ENCODE assay signal across 6 cellular contexts in genomic region chr17:4938670-4939553, GRCh38. TPM values are rescaled to one million over a fixed set of nuclear protein-coding genes. Genes with fewer than 3 reads are reported as not detected.
DNase-seq lines count a peak whose midpoint lies in the region; ATAC-seq lines count a peak whose summit lies in the region.

No MANE protein-coding gene starts in this region.

- peak overlapping the region; percentile 96 for H3K27ac ChIP-seq in epithelial cell of prostate

- H3K4me3 Mint-ChIP-seq in activated CD4-positive, alpha-beta T cell treated with anti-CD3 and anti-CD28 coated beads, Interleukin-2, amount 10 ng/mL, durations not matched to agents 24 days and 14 days, result peak overlapping the region; percentile 95
- H3K4me3 Mint-ChIP-seq in stimulated activated naive B cell treated with anti-CD40 and anti-IgM and Interleukin-4, amounts not matched to agents 10 μg/mL and 1 μg/mL and 100 μg/mL, for 72 hours, result peak overlapping the region; percentile 81 to 82

- intact Hi-C loops in activated CD4-positive, alpha-beta T cell treated with anti-CD3 and anti-CD28 coated beads, Interleukin-2, amount 10 ng/mL, durations not matched to agents 24 days and 14 days (cut with micrococcal nuclease), result no loop called here

- H3K27ac Mint-ChIP-seq in activated CD4-positive, alpha-beta T cell treated with anti-CD3 and anti-CD28 coated beads, Interleukin-2, amount 10 ng/mL, durations not matched to agents 24 days and 14 days, result peak overlapping the region; percentile 92
- H3K27ac Mint-ChIP-seq in stimulated activated naive B cell treated with anti-CD40 and anti-IgM and Interleukin-4, amounts not matched to agents 10 μg/mL and 1 μg/mL and 100 μg/mL, for 72 hours, result peak overlapping the region; percentile 85

- no peak for ATAC-seq in stimulated activated naive B cell treated with anti-CD40 and anti-IgM and Interleukin-4, amounts not matched to agents 10 μg/mL and 1 μg/mL and 100 μg/mL, for 72 hours (replicated peaks)
- no peak for ATAC-seq in HG03442 (IDR thresholded peaks at IDR 0.05; ENCODE audit: unreplicated experiment)
- no peak for ATAC-seq in GM21526 (IDR thresholded peaks at IDR 0.05; ENCODE audit: low FRiP score, unreplicated experiment)

- H3K9me3 Mint-ChIP-seq in activated CD4-positive, alpha-beta T cell treated with anti-CD3 and anti-CD28 coated beads, Interleukin-2, amount 10 ng/mL, durations not matched to agents 24 days and 14 days, result no peaks in the 10 kb centered on the region
- H3K9me3 Mint-ChIP-seq in stimulated activated naive B cell treated with anti-CD40 and anti-IgM and Interleukin-4, amounts not matched to agents 10 μg/mL and 1 μg/mL and 100 μg/mL, for 72 hours, result no peaks in the 10 kb centered on the region

- peaks cover 49% of the 10 kb centered on the region for H3K4me1 Mint-ChIP-seq in activated CD4-positive, alpha-beta T cell treated with anti-CD3 and anti-CD28 coated beads, Interleukin-2, amount 10 ng/mL, durations not matched to agents 24 days and 14 days
- peaks cover 43 to 66% of the 10 kb centered on the region in 2 donors for H3K4me1 Mint-ChIP-seq in stimulated activated naive B cell treated with anti-CD40 and anti-IgM and Interleukin-4, amounts not matched to agents 10 μg/mL and 1 μg/mL and 100 μg/mL, for 72 hours

- peaks cover 62% of the 10 kb centered on the region for H3K36me3 Mint-ChIP-seq in activated CD4-positive, alpha-beta T cell treated with anti-CD3 and anti-CD28 coated beads, Interleukin-2, amount 10 ng/mL, durations not matched to agents 24 days and 14 days (ENCODE audit: low read depth)
- peaks cover 46 to 68% of the 10 kb centered on the region in 2 donors for H3K36me3 Mint-ChIP-seq in stimulated activated naive B cell treated with anti-CD40 and anti-IgM and Interleukin-4, amounts not matched to agents 10 μg/mL and 1 μg/mL and 100 μg/mL, for 72 hours

- no peaks in the 10 kb centered on the region for H3K27me3 Mint-ChIP-seq in activated CD4-positive, alpha-beta T cell treated with anti-CD3 and anti-CD28 coated beads, Interleukin-2, amount 10 ng/mL, durations not matched to agents 24 days and 14 days
- peaks cover 7 to 8% of the 10 kb centered on the region in 2 donors for H3K27me3 Mint-ChIP-seq in stimulated activated naive B cell treated with anti-CD40 and anti-IgM and Interleukin-4, amounts not matched to agents 10 μg/mL and 1 μg/mL and 100 μg/mL, for 72 hours

- no peak for DNase-seq in activated CD4-positive, alpha-beta T cell treated with anti-CD3 and anti-CD28 coated beads, Interleukin-2, amount 10 ng/mL, durations not matched to agents 24 days and 14 days
- no peak for DNase-seq in activated CD4-positive, alpha-beta T cell treated with anti-CD3 and anti-CD28 coated beads, Interleukin-2, amount 50 U/mL, for 4 hours
- DNase-seq in epithelial cell of prostate (ENCODE audit: low read depth, low spot score), result no peak
- no peak for DNase-seq in stimulated activated naive B cell treated with anti-CD40 and anti-IgM and Interleukin-4, amounts not matched to agents 10 μg/mL and 1 μg/mL and 100 μg/mL, for 72 hours

RNA-seq across cellular contexts. Expression of gene SLC25A11, which starts 0.9 kb away (rescaled TPM):
- 104 and 106 TPM in 2 replicates for total RNA-seq in activated CD4-positive, alpha-beta T cell treated with anti-CD3 and anti-CD28 coated beads, Interleukin-2, amount 10 ng/mL, durations not matched to agents 24 days and 14 days

RNA-seq across cellular contexts. Expression of gene RNF167, which starts 1.2 kb away (rescaled TPM):
- total RNA-seq in activated CD4-positive, alpha-beta T cell treated with anti-CD3 and anti-CD28 coated beads, Interleukin-2, amount 10 ng/mL, durations not matched to agents 24 days and 14 days, result 119 and 125 TPM in 2 replicates

RNA-seq across cellular contexts. Expression of gene GP1BA, which starts 6.8 kb away (rescaled TPM):
- total RNA-seq in activated CD4-positive, alpha-beta T cell treated with anti-CD3 and anti-CD28 coated beads, Interleukin-2, amount 10 ng/mL, durations not matched to agents 24 days and 14 days, result not detected in 2 replicates

RNA-seq across cellular contexts. Expression of gene PFN1, which starts 9.4 kb away (rescaled TPM):
- 1,471 and 1,473 TPM in 2 replicates for total RNA-seq in activated CD4-positive, alpha-beta T cell treated with anti-CD3 and anti-CD28 coated beads, Interleukin-2, amount 10 ng/mL, durations not matched to agents 24 days and 14 days

RNA-seq across cellular contexts. Expression of gene ENO3, which starts 12.0 kb away (rescaled TPM):
- total RNA-seq in activated CD4-positive, alpha-beta T cell treated with anti-CD3 and anti-CD28 coated beads, Interleukin-2, amount 10 ng/mL, durations not matched to agents 24 days and 14 days, result 45.3 and 51.0 TPM in 2 replicates
